Comparison of ENCODE assay signal across 8 cellular contexts in genomic region chr17:64020068-64020766, GRCh38. TPM values are rescaled to one million over a fixed set of nuclear protein-coding genes. Genes with fewer than 3 reads are reported as not detected.
DNase-seq lines count a peak whose midpoint lies in the region; ATAC-seq and TF ChIP-seq lines count a peak whose summit lies in the region.

TSS of gene ICAM2 (minus strand) at chr17:64020633. CDS start at chr17:64006691, 13,942 bp downstream.

- H3K4me1 ChIP-seq in esophagus muscularis mucosa (peaks cover under 1 to 16% (median 5%) of the 10 kb centered on the region in 4 donors), prostate gland (replicated peaks) (no peaks in the 10 kb centered on the region), urinary bladder (ENCODE audit: insufficient read depth) (no peaks in the 10 kb centered on the region)

- TF ChIP-seq CTCF in Calu3 (IDR thresholded peaks at IDR 0.05; ENCODE audit: unreplicated experiment) (no peak), esophagus muscularis mucosa (IDR thresholded peaks at IDR 0.05) (no peak), prostate gland (IDR thresholded peaks at IDR 0.05) (no peak)

- peak; percentile 52 for ATAC-seq in GM21526 (IDR thresholded peaks at IDR 0.05; ENCODE audit: low FRiP score, unreplicated experiment)

- no peaks in the 10 kb centered on the region for H3K27me3 Mint-ChIP-seq in Calu3 (ENCODE audit: unreplicated experiment)

- TF ChIP-seq POLR2A in esophagus muscularis mucosa (IDR thresholded peaks at IDR 0.05; ENCODE audit: low read depth) (no peak), prostate gland (IDR thresholded peaks at IDR 0.05) (no peak)

- POLR2A ChIA-PET in activated CD8-positive, alpha-beta memory T cell treated with anti-CD3 and anti-CD28 coated beads for 36 hours (lab: Charles Lee) = interaction anchor here (0.6 to 2.8 kb wide), 11 partner anchors 9 to 485 kb away, joined by 3 to 28 read pairs (median 5); partner anchors contain the start of genes ERN1 and PRR29

- H3K27ac Mint-ChIP-seq in Calu3 (ENCODE audit: unreplicated experiment) = no peak within 1 kb of the TSS

- H3K4me3 ChIP-seq in esophagus muscularis mucosa (peak within 1 kb of the TSS; percentile 42 to 60 (median 46)), prostate gland (peak within 1 kb of the TSS; percentile 13 to 30), urinary bladder (ENCODE audit: low read depth, low read length) (peak within 1 kb of the TSS; percentile 39)

- no peaks in the 10 kb centered on the region for H3K4me1 Mint-ChIP-seq in Calu3 (ENCODE audit: low read depth, unreplicated experiment)

- WGBS in esophagus muscularis mucosa = 33% methylated on average over 23 of the region's 23 CpGs
- WGBS in prostate gland = 16% methylated on average over 23 of the region's 23 CpGs
- WGBS in urinary bladder = 20% methylated on average over 23 of the region's 23 CpGs

- H3K27me3 ChIP-seq in esophagus muscularis mucosa = no peaks in the 10 kb centered on the region
- no peaks in the 10 kb centered on the region for H3K27me3 ChIP-seq in prostate gland (replicated peaks; ENCODE audit: insufficient read depth)

- no peaks in the 10 kb centered on the region for H3K9me3 ChIP-seq in esophagus muscularis mucosa
- no peaks in the 10 kb centered on the region for H3K9me3 ChIP-seq in prostate gland

- H3K36me3 Mint-ChIP-seq in Calu3 (ENCODE audit: insufficient read depth, unreplicated experiment) = no peaks in the 10 kb centered on the region

- H3K36me3 ChIP-seq in esophagus muscularis mucosa (no peaks in the 10 kb centered on the region), prostate gland (no peaks in the 10 kb centered on the region), urinary bladder (ENCODE audit: insufficient read depth) (no peaks in the 10 kb centered on the region)

- BruUV-seq in Calu3 (replicated peaks; lab: Mats Ljungman, UMichigan) = TSS peak; percentile 69

- peak within 1 kb of the TSS; percentile 51 for H3K4me3 Mint-ChIP-seq in Calu3 (ENCODE audit: low read depth, unreplicated experiment)

- H3K27ac ChIP-seq in esophagus muscularis mucosa (replicated peaks in 1 of 4) (peak within 1 kb of the TSS; percentile 46 to 74 (median 69)), prostate gland (peak within 1 kb of the TSS; percentile 52 to 53), urinary bladder (ENCODE audit: low read depth) (peak within 1 kb of the TSS; percentile 63)

- DNase-seq in Calu3 = no peak
- DNase-seq in LoVo (ENCODE audit: low spot score) = peak; percentile 73
- DNase-seq in esophagus muscularis mucosa (ENCODE audit: extremely low spot score) = no peak
- peak; percentile 33 for DNase-seq in prostate gland (ENCODE audit: low spot score)
- DNase-seq in iPS-NIHi11 (ENCODE audit: low spot score) = no peak

- CTCF ChIA-PET in Calu3 (lab: Charles Lee) = interaction anchor here (0.6 to 1.8 kb wide), 5 partner anchors 11 to 159 kb away, joined by 3 to 7 read pairs (median 4); no protein-coding TSS in a partner anchor
- CTCF ChIA-PET in activated CD8-positive, alpha-beta memory T cell treated with anti-CD3 and anti-CD28 coated beads for 36 hours (lab: Charles Lee) = interaction anchor here (0.6 to 3.1 kb wide), 13 partner anchors 9 to 899 kb away, joined by 3 to 10 read pairs (median 4); partner anchors contain the start of genes ERN1 and LRRC37A3

- H3K9me3 Mint-ChIP-seq in Calu3 (ENCODE audit: low read depth, unreplicated experiment) = no peaks in the 10 kb centered on the region

- peak; percentile 4 for TF ChIP-seq EP300 in esophagus muscularis mucosa (IDR thresholded peaks at IDR 0.05)

- intact Hi-C loops in Calu3 (cut with micrococcal nuclease; ENCODE audit: unreplicated experiment) (no loop called here), esophagus muscularis mucosa (cut with DNase I) (no loop called here), prostate gland (cut with DNase I) (no loop called here)

RNA-seq across cellular contexts. Expression of gene ICAM2, which starts in this region (rescaled TPM):
- total RNA-seq in Calu3 (2022) = 3.6 and 4.4 TPM in 2 replicates
- total RNA-seq in activated CD8-positive, alpha-beta memory T cell treated with anti-CD3 and anti-CD28 coated beads for 36 hours = 10 to 100 TPM; 72.6 to 74.0 TPM
- total RNA-seq in esophagus muscularis mucosa = 10 to 100 TPM; 22.4 to 75.1 (median 58.1) TPM
- total RNA-seq in prostate gland = 10 to 100 TPM in 1 of 2 donors, 1 to 10 TPM in 1; 7.3 to 12.6 TPM
- total RNA-seq in urinary bladder = 29.0 TPM
- polyA plus RNA-seq in urinary bladder = 38.3 TPM

Comparison
In these comparisons a context has a peak if more than half of its experiments do, and no peak if none do; other contexts are left out.
1. DNase-seq: peak in LoVo (single experiment) and prostate gland (single experiment); none in Calu3 (single experiment), esophagus muscularis mucosa (single experiment) and iPS-NIHi11 (single experiment).
2. Peak in every context shown above with its lines, with median percentiles within 50 percentile points of each other: H3K27ac ChIP-seq and H3K4me3 ChIP-seq.